1 cellular context compared by ENCODE assay signal in the genomic region with DNA sequence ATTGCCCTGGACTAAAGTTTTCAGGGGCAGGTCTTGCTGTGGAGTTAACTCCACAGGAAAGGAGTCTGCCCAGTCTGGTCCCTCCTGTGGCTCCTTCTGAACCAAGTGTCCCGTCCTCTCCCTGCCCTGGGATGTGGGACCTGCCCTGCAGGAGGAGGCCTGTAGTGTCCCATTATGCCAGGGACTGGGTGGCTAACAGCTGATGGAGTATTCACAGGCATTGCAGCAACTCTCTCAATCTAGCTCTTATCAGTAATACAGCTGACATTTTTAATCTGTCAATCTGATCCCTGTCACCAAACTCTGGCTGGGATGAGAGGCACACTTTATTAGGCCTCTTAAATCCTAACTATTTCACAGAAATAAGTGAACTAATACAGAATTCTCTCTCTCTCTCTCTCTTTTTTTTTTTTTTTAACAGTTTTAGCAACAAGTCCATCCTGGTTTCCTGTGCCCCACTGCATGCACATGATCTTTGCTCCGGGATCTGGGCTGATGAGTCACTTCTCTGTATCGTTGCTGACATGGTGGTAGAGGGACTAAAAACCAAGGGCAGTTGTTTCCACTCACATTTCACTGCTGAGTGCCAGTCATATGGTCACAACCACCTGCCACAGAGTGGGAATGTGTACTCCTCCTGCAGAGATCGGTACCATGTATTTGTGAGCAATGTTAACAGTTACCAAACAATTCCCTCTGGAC.
TF ChIP-seq lines count a peak whose summit lies in the region.

No MANE protein-coding gene starts in this region.

TF ChIP-seq in HCT116, 20 proteins besides CTCF, POLR2A, EP300 and RAD21 (continued from another document):
- TF ChIP-seq, protein P1, sequence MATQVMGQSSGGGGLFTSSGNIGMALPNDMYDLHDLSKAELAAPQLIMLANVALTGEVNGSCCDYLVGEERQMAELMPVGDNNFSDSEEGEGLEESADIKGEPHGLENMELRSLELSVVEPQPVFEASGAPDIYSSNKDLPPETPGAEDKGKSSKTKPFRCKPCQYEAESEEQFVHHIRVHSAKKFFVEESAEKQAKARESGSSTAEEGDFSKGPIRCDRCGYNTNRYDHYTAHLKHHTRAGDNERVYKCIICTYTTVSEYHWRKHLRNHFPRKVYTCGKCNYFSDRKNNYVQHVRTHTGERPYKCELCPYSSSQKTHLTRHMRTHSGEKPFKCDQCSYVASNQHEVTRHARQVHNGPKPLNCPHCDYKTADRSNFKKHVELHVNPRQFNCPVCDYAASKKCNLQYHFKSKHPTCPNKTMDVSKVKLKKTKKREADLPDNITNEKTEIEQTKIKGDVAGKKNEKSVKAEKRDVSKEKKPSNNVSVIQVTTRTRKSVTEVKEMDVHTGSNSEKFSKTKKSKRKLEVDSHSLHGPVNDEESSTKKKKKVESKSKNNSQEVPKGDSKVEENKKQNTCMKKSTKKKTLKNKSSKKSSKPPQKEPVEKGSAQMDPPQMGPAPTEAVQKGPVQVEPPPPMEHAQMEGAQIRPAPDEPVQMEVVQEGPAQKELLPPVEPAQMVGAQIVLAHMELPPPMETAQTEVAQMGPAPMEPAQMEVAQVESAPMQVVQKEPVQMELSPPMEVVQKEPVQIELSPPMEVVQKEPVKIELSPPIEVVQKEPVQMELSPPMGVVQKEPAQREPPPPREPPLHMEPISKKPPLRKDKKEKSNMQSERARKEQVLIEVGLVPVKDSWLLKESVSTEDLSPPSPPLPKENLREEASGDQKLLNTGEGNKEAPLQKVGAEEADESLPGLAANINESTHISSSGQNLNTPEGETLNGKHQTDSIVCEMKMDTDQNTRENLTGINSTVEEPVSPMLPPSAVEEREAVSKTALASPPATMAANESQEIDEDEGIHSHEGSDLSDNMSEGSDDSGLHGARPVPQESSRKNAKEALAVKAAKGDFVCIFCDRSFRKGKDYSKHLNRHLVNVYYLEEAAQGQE (IDR thresholded peaks at IDR 0.05; ENCODE audit: low read depth): no peak
- TF ChIP-seq JUND (IDR thresholded peaks at IDR 0.05): no peak
- TF ChIP-seq CEBPB (IDR thresholded peaks at IDR 0.05; ENCODE audit: low read depth): no peak
